Comparison of ENCODE assay signal across 17 cellular contexts in the genomic region with DNA sequence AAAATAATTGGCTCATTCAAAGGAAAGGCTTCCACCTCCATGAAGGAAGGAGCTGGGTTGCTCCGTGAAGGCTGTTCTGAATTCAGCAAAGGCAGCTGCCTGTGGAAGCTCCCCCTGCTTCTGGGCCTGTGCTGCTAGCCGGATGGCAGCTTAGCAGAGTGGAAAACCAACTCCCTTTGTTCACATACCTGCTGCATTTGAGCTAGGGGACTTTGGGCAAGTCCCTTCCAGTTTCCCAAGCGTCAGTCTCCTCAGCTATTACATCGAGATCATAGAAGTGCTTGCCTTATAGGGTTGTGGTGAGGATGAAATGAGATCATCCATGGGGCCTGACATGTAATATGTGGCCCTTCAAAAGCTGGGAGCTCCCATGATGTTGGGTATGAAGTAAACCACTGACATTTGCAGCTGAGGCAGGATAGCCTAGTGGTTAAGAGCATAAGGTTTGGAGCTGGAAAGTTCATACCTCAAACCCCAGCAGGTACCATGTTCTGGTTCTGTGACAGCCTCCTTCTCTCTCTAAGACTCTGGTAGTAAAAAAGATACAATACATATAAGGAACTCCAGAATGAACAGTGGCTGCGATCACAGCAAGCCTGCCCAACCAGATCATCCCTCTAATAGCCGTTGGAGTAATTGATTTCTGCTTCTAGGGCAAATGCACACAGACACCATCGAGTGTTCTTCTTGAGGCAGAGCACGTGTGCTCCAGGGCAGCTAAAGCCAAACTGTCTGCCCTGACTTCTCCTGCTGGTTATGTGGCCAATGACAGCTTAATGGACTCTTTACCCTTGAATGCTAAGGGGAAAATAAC. TPM values are rescaled to one million over a fixed set of nuclear protein-coding genes. Genes with fewer than 3 reads are reported as not detected.
DNase-seq lines count a peak whose midpoint lies in the region; ATAC-seq, FAIRE-seq and TF ChIP-seq lines count a peak whose summit lies in the region.
"Had no signal": no experiment of that assay in that cellular context is flagged by ENCODE, and none has a peak within 500 bp of the region (broad histone marks: within the 10 kb centered on the region; RNA-seq: fewer than 3 reads in every experiment).

No MANE protein-coding gene starts in this region.

- POLR2A ChIA-PET in HepG2 (lab: Yijun Ruan, JAX) = interaction anchor here (1.0 kb wide), 1 partner anchor 10 kb away, joined by 3 read pairs; no protein-coding TSS in a partner anchor

- BruUV-seq in HepG2 (replicated peaks; lab: Mats Ljungman, UMichigan) = no TSS peak

- WGBS in HepG2 (ENCODE audit: low lambda C conversion rate) = 7% methylated on average over 6 of the region's 8 CpGs
- 69% methylated on average over 3 of the region's 8 CpGs for WGBS in right lobe of liver (ENCODE audit: insufficient coverage, low coverage, low lambda C conversion rate, missing lambda C conversion rate)

- peaks cover 0 to 4% of the 10 kb centered on the region in 2 experiments; a peak in 1 of 5 replicates for H3K27me3 ChIP-seq in HepG2 (ENCODE audit: control insufficient read depth in 1 of 2, insufficient read depth in 2 of 2, low read length in 2 of 2)
- H3K27me3 ChIP-seq in right lobe of liver = no peaks in the 10 kb centered on the region
- H3K27me3 ChIP-seq in GM23338 (ENCODE audit: insufficient read depth) = no peaks in the 10 kb centered on the region
- H3K27me3 ChIP-seq: BE2C, MG63, neutrophil had no signal

- H2AFZ ChIP-seq in HepG2 (ENCODE audit: low read length) = no peak overlapping the region
- 0 out of 2 replicates have a peak overlapping the region, but pooled peaks have one; percentile 32 for H2AFZ ChIP-seq in GM23338

- H3K36me3 ChIP-seq in HepG2 (replicated peaks in 1 of 2; ENCODE audit: control insufficient read depth in 1 of 2, insufficient read depth in 2 of 2, low read length in 2 of 2) (no peaks in the 10 kb centered on the region), right lobe of liver (no peaks in the 10 kb centered on the region), GM23338 (ENCODE audit: insufficient read depth) (no peaks in the 10 kb centered on the region), mucosa of descending colon (ENCODE audit: low read depth) (no peaks in the 10 kb centered on the region)
- H3K36me3 ChIP-seq: BE2C, MG63, neutrophil had no signal

- H3K27me3 Mint-ChIP-seq in GM23338 (ENCODE audit: insufficient read depth, low read depth, poor library complexity) = peaks cover 8% of the 10 kb centered on the region

- intact Hi-C loops in HepG2 (cut with micrococcal nuclease; ENCODE audit: unreplicated experiment) (no loop called here), right lobe of liver (cut with DNase I) (no loop called here), mucosa of descending colon (cut with DNase I, micrococcal nuclease) (no loop called here)

- H3K4me2 ChIP-seq in HepG2 (ENCODE audit: low read depth, low read length) = no peak overlapping the region
- no peak overlapping the region for H3K4me2 ChIP-seq in GM23338

- H3K4me1 Mint-ChIP-seq in GM23338 = no peaks in the 10 kb centered on the region; the same call in 2 of the 3 replicates

- TF ChIP-seq POLR2A in HepG2 (IDR thresholded peaks at IDR 0.05; ENCODE audit: insufficient read depth in 1 of 2, low read depth in 2 of 2, low read length in 2 of 2) (no peak), right lobe of liver (IDR thresholded peaks at IDR 0.05) (no peak)

- H3K9ac ChIP-seq in HepG2 (ENCODE audit: insufficient read depth, low read depth, low read length) = no peak overlapping the region

- no peak overlapping the region; the same call in 2 of the 3 replicates for H3K4me3 Mint-ChIP-seq in GM23338

- DNase-seq in HepG2 (ENCODE audit: low spot score) = peak; percentile 21
- DNase-seq in right lobe of liver = no peak
- DNase-seq in GM23338 (ENCODE audit: low spot score) = no peak
- DNase-seq in astrocyte of the cerebellum (ENCODE audit: low read depth) = no peak
- DNase-seq in mucosa of descending colon = no peak
- no peak for DNase-seq in HCEC 1CT
- DNase-seq: BE2C, cerebellar nuclear complex, kidney glomerular epithelial cell, MG63, midbrain, NCI-H2081, right cardiac atrium had no signal

- TF ChIP-seq RAD21 in HepG2 (CRISPR knock-in tag; IDR thresholded peaks at IDR 0.05) = peak; percentile 12; the same call in 1 of the 2 replicates

- peak; percentile 79 for ATAC-seq in HepG2
- ATAC-seq in right lobe of liver = no peak
- no peak for ATAC-seq in GM23338
- no peak for ATAC-seq in HG03108 (IDR thresholded peaks at IDR 0.05; ENCODE audit: unreplicated experiment)
- ATAC-seq in mucosa of descending colon = no peak
- ATAC-seq in GM21367 (IDR thresholded peaks at IDR 0.05; ENCODE audit: unreplicated experiment) = no peak
- ATAC-seq: right cardiac atrium had no signal

- no peaks in the 10 kb centered on the region for H4K20me1 ChIP-seq in HepG2 (ENCODE audit: insufficient read depth, low read length)
- no peaks in the 10 kb centered on the region for H4K20me1 ChIP-seq in GM23338 (replicated peaks; ENCODE audit: insufficient read depth)

- H3K27ac ChIP-seq in HepG2 (ENCODE audit: extremely low read length, insufficient read depth, low read length) (no peak overlapping the region), right lobe of liver (no peak overlapping the region), GM23338 (ENCODE audit: low read depth) (no peak overlapping the region)
- H3K27ac ChIP-seq: neutrophil had no signal

- peaks cover 5% of the 10 kb centered on the region for H3K36me3 Mint-ChIP-seq in GM23338 (ENCODE audit: low read depth)

- no peak for TF ChIP-seq EP300 in HepG2 (IDR thresholded peaks at IDR 0.05; ENCODE audit: low read depth in 2 of 2, low read length in 2 of 2)
- TF ChIP-seq EP300 in HepG2 (CRISPR knock-in tag; IDR thresholded peaks at IDR 0.05; ENCODE audit: borderline replicate concordance) = no peak

- H3K4me3 ChIP-seq in HepG2 (replicated peaks in 1 of 3; ENCODE audit: insufficient read depth in 1 of 3, low read depth in 2 of 3, low read length in 3 of 3) = no peak overlapping the region
- no peak overlapping the region for H3K4me3 ChIP-seq in right lobe of liver
- H3K4me3 ChIP-seq in GM23338 = no peak overlapping the region
- H3K4me3 ChIP-seq in astrocyte of the cerebellum (ENCODE audit: low read depth, low read length) = no peak overlapping the region
- no peak overlapping the region for H3K4me3 ChIP-seq in mucosa of descending colon
- H3K4me3 ChIP-seq: MG63 had no signal

- peaks cover 5% of the 10 kb centered on the region; the same call in 1 of the 2 replicates for H3K9me3 ChIP-seq in HepG2 (ENCODE audit: low read length)
- no peaks in the 10 kb centered on the region for H3K9me3 ChIP-seq in right lobe of liver
- no peaks in the 10 kb centered on the region for H3K9me3 ChIP-seq in mucosa of descending colon
- H3K9me3 ChIP-seq: BE2C, MG63, neutrophil had no signal

- H3K27ac Mint-ChIP-seq in GM23338 = no peak overlapping the region
- H3K27ac Mint-ChIP-seq: activated T-helper 2 cell treated with anti-CD3 and anti-CD28 coated beads, Interferon-gamma antibody, Interleukin-2, Interleukin-4, amounts not matched to agents 10 μg/mL and 5 μg/mL and 100 μg/mL, durations not matched to agents 14 hours and 24 hours and 36 hours had no signal

- FAIRE-seq in HepG2 (lab: Jason Lieb, UNC) = no peak

- H3F3A ChIP-seq in GM23338 (replicated peaks; ENCODE audit: low read depth) = no peaks in the 10 kb centered on the region

- H3K9me3 Mint-ChIP-seq in GM23338 = peaks cover 8% of the 10 kb centered on the region

- in situ Hi-C loops in HepG2 (cut with HindIII; ENCODE audit: extremely low pct_ligation_motif_present, low pct_unique_long_range_greater_than_20kb) = no loop called here
- in situ Hi-C loops in astrocyte of the cerebellum (cut with HindIII; ENCODE audit: low sequenced_read_pairs) = no loop called here

- peaks cover 42% of the 10 kb centered on the region for H3K4me1 ChIP-seq in HepG2 (ENCODE audit: insufficient read depth, low read length)
- H3K4me1 ChIP-seq in right lobe of liver = no peaks in the 10 kb centered on the region
- H3K4me1 ChIP-seq in GM23338 (ENCODE audit: insufficient read depth) = no peaks in the 10 kb centered on the region
- peaks cover 11% of the 10 kb centered on the region for H3K4me1 ChIP-seq in mucosa of descending colon (ENCODE audit: low read depth)
- H3K4me1 ChIP-seq: BE2C had no signal

- CTCF ChIA-PET in HepG2 (lab: Yijun Ruan, JAX; ENCODE audit: low intra/inter-chr PET ratio, low total read pairs) = no interaction called here

- no peaks in the 10 kb centered on the region for H3K79me2 ChIP-seq in HepG2 (ENCODE audit: insufficient read depth, low read length)
- H3K79me2 ChIP-seq in GM23338 (replicated peaks; ENCODE audit: insufficient read depth) = no peaks in the 10 kb centered on the region

- no peaks in the 10 kb centered on the region for H3K9me2 ChIP-seq in GM23338 (ENCODE audit: insufficient read depth)

- no peak for TF ChIP-seq CTCF in HepG2 (CRISPR knock-in tag; IDR thresholded peaks at IDR 0.05)
- TF ChIP-seq CTCF in right lobe of liver (IDR thresholded peaks at IDR 0.05) = no peak
- TF ChIP-seq CTCF in GM23338 (conservative IDR thresholded peaks at IDR 0.05; ENCODE audit: low read depth in 2 of 2) = no peak
- TF ChIP-seq CTCF in astrocyte of the cerebellum (IDR thresholded peaks at IDR 0.05; ENCODE audit: low read depth, low read length, missing control alignments) = peak; percentile 14
- TF ChIP-seq CTCF in mucosa of descending colon (IDR thresholded peaks at IDR 0.05) = no peak

RNA-seq across cellular contexts. Expression of a gene that starts 11.0 kb away (rescaled TPM):
- total RNA-seq in HepG2 (2016; rRNA removed; fragmentation: Illumina TruSeq; extraction: Trizol) (14.8 and 15.6 TPM in 2 replicates), right lobe of liver (10 to 100 TPM; 13.9 to 22.6 (median 16.3) TPM), mucosa of descending colon (10 to 100 TPM; 32.8 to 50.0 (median 35.1) TPM)
- total RNA-seq in HepG2 (2016; cell fraction: cytosol; rRNA removed; fragmentation: Illumina TruSeq; extraction: Trizol; ENCODE audit: low read depth) = 23.4 and 25.6 TPM in 2 replicates
- total RNA-seq in HepG2 (2016; cell fraction: insoluble cytoplasmic fraction; rRNA removed; fragmentation: Illumina TruSeq; extraction: Trizol) = 16.1 and 16.3 TPM in 2 replicates
- total RNA-seq in HepG2 (2016; cell fraction: membrane; rRNA removed; fragmentation: Illumina TruSeq; extraction: Trizol) = 44.3 and 49.4 TPM in 2 replicates
- total RNA-seq in HepG2 (2016; cell fraction: nucleus; rRNA removed; fragmentation: Illumina TruSeq; extraction: Trizol) = 15.1 and 18.6 TPM in 2 replicates
- polyA plus RNA-seq in HepG2 (2011; rRNA removed) (26.5 and 30.1 TPM in 2 replicates), GM23338 (2016; fragmentation: Nextera tagmentation; extraction: Ambion mirVana) (12.5 and 13.1 TPM in 2 replicates)
- 20.1 and 28.8 TPM in 2 replicates for polyA plus RNA-seq in HepG2 (2011; cell fraction: cytosol; rRNA removed)
- polyA plus RNA-seq in HepG2 (2011; cell fraction: nucleus; rRNA removed) = 47.6 and 49.8 TPM in 2 replicates
- polyA plus RNA-seq in HepG2 (2012) = 21.0 and 36.9 TPM in 2 replicates
- 43.8 and 44.4 TPM in 2 replicates for polyA plus RNA-seq in HepG2 (2016; cell fraction: cytosol; fragmentation: Illumina TruSeq; extraction: Trizol; ENCODE audit: low read depth)
- polyA plus RNA-seq in HepG2 (2016; cell fraction: insoluble cytoplasmic fraction; fragmentation: Illumina TruSeq; extraction: Trizol; ENCODE audit: low read depth) = 22.2 and 25.7 TPM in 2 replicates
- 60.1 and 62.7 TPM in 2 replicates for polyA plus RNA-seq in HepG2 (2016; cell fraction: membrane; fragmentation: Illumina TruSeq; extraction: Trizol; ENCODE audit: low read depth)
- polyA plus RNA-seq in HepG2 (2016; cell fraction: nucleus; fragmentation: Illumina TruSeq; extraction: Trizol; ENCODE audit: insufficient read depth, low read depth) = 19.7 and 22.6 TPM in 2 replicates
- 109 and 119 TPM in 2 replicates for polyA minus RNA-seq in HepG2 (2011; rRNA and poly(A)+ RNA removed; ENCODE audit: low replicate concordance)
- polyA minus RNA-seq in HepG2 (2011; cell fraction: cytosol; rRNA and poly(A)+ RNA removed) = 20.6 and 22.8 TPM in 2 replicates
- 61.7 and 62.4 TPM in 2 replicates for polyA minus RNA-seq in HepG2 (2011; cell fraction: nucleus; rRNA and poly(A)+ RNA removed)
- 27.7 and 28.7 TPM in 2 replicates for total RNA-seq in GM23338 (2014; rRNA removed; shearing (Covaris generic))
